In the genomic region with DNA sequence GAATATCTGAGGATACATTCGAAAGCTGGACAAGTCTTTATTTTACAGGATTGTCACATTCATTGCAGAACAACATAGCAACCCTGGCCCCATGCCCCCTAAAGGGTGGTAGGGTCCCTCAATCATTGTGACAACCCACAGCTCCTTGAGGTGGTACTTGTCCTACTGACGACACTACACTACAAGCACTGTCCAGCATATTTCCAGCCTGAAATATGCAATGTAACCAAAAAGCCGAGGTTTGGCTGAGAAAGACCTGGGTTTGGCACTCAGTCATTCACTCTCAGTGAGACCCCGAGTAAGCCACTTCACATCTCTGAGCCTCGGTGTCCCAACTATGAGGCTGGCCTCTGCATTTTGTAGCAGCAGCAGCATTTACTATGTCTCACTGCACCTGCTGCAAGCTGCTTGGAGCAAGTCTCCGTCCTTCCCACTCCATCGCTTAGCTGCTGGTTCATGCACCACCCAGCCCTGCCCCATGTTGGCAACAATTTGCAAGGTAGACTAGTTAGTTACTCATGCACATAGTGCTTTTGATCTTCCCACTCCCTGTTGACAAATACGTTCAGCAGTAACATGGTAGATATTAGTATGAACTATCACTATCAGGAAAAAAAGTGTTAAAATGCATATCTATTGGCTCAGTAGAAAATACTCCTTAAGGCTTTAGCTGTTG, we compare ENCODE assay signal across 30 cellular contexts. TPM values are rescaled to one million over a fixed set of nuclear protein-coding genes. Genes with fewer than 3 reads are reported as not detected.
DNase-seq lines count a peak whose midpoint lies in the region; ATAC-seq, FAIRE-seq and TF ChIP-seq lines count a peak whose summit lies in the region.
"Had no signal": no experiment of that assay in that cellular context is flagged by ENCODE, and none has a peak within 500 bp of the region (broad histone marks: within the 10 kb centered on the region; RNA-seq: fewer than 3 reads in every experiment).

No MANE protein-coding gene starts in this region.

- no peaks in the 10 kb centered on the region for H3K79me2 ChIP-seq in OCI-LY7 (ENCODE audit: insufficient read depth, low read depth, low read length)
- H3K79me2 ChIP-seq: hepatocyte had no signal

- ATAC-seq in left colon (peak; percentile 47), left cardiac atrium (no peak)
- ATAC-seq: activated naive CD4-positive, alpha-beta T cell treated with anti-CD3 and anti-CD28 coated beads, Interleukin-2, amount 50 U/mL, for 72 hours; CD8-positive, alpha-beta T cell; gastroesophageal sphincter; left lung; pancreas; stimulated activated naive CD8-positive, alpha-beta T cell treated with anti-CD3 and anti-CD28 coated beads, Interleukin-15, amount 100 ng/mL, for 72 hours had no signal

- H3K4me3 ChIP-seq in OCI-LY7 (ENCODE audit: low read depth, low read length, poor library complexity, severe bottlenecking), result peak overlapping the region; percentile 10
- H3K4me3 ChIP-seq: gastroesophageal sphincter, hepatocyte, left lung, neural progenitor cell, pancreas, thyroid gland had no signal

- in situ Hi-C loops in ACHN (cut with HindIII; ENCODE audit: low pct_ligation_motif_present, low pct_unique_long_range_greater_than_20kb, low sequenced_read_pairs), result no loop called here

- TF ChIP-seq CTCF in OCI-LY7 (conservative IDR thresholded peaks at IDR 0.05; ENCODE audit: low read length), result peak; percentile 25; the same call in 1 of the 2 replicates

- no peak for TF ChIP-seq POLR2A in GM12891 (IDR thresholded peaks at IDR 0.05; ENCODE audit: low read depth, low read length)

- no peaks in the 10 kb centered on the region for H3K9me2 ChIP-seq in OCI-LY7 (ENCODE audit: insufficient read depth, low read length)

- H3K27ac ChIP-seq in OCI-LY7 (ENCODE audit: low read depth, low read length, poor library complexity, severe bottlenecking), result peak overlapping the region; percentile 13
- H3K27ac ChIP-seq: gastroesophageal sphincter, hepatocyte, left lung, neural progenitor cell, pancreas, thyroid gland, VCaP had no signal

- peak overlapping the region; percentile 59; the same call in 1 of the 2 replicates for H2AFZ ChIP-seq in OCI-LY7 (ENCODE audit: low read length)
- H2AFZ ChIP-seq: hepatocyte, neural progenitor cell had no signal

- BruUV-seq in OCI-LY7 (replicated peaks; lab: Mats Ljungman, UMichigan), result no TSS peak

- DNase-seq in ACHN, result peak; percentile 41
- DNase-seq in GM12891 (ENCODE audit: insufficient read length, low spot score), result no peak
- peak; percentile 64 for DNase-seq in OCI-LY7 (ENCODE audit: low spot score)
- no peak for DNase-seq in left colon
- no peak for DNase-seq in NCI-H1105 treated with DMSO at 0.1 percent for 48 hours (lab: John Stamatoyannopoulos, UW)
- no peak for DNase-seq in NCI-H1092 treated with DMSO at 0.1 percent for 48 hours (lab: John Stamatoyannopoulos, UW)
- no peak for DNase-seq in left cardiac atrium
- DNase-seq in NCI-H128 (lab: John Stamatoyannopoulos, UW; ENCODE audit: unreplicated experiment), result no peak
- DNase-seq: activated CD4-positive, alpha-beta T cell treated with anti-CD3 and anti-CD28 coated beads for 4 hours; activated CD8-positive, alpha-beta memory T cell treated with anti-CD3 and anti-CD28 coated beads for 24 hours; activated T-cell treated with anti-CD3 and anti-CD28 coated beads for 4 hours; CD8-positive, alpha-beta T cell; left lung; mesenchymal stem cell; NCI-H1417; NCI-H2029 treated with DMSO at 0.1 percent for 48 hours; NCI-H524 treated with DMSO at 0.1 percent for 48 hours; pancreas; SHP77 treated with DMSO at 0.1 percent for 48 hours; stimulated activated CD4-positive, alpha-beta T cell treated with anti-CD3 and anti-CD28 coated beads, Interleukin-1b, Interleukin-23, amount 100 ng/mL, for 48 hours; stimulated activated naive CD8-positive, alpha-beta T cell treated with anti-CD3 and anti-CD28 coated beads, Interleukin-15, amount 100 ng/mL, for 72 hours; T-helper 9 cell had no signal

- H3K4me1 ChIP-seq in OCI-LY7 (ENCODE audit: insufficient read depth, low read length, poor library complexity, severe bottlenecking), result peaks cover 65% of the 10 kb centered on the region
- H3K4me1 ChIP-seq: gastroesophageal sphincter, left lung had no signal

- peak; percentile 85 for FAIRE-seq in GM12891 (lab: Jason Lieb, UNC)
- FAIRE-seq: endothelial cell of umbilical vein, GM12892, pancreas had no signal

- H3K36me3 ChIP-seq in OCI-LY7 (ENCODE audit: insufficient read depth, low read length), result no peaks in the 10 kb centered on the region
- H3K36me3 ChIP-seq: gastroesophageal sphincter, left lung, neural progenitor cell, pancreas, thyroid gland had no signal

- CTCF ChIA-PET in OCI-LY7 (lab: Charles Lee; ENCODE audit: unreplicated experiment), result interaction anchor here (0.5 to 0.9 kb wide), 2 partner anchors 48 to 114 kb away, joined by 3 to 5 read pairs; no protein-coding TSS in a partner anchor

- POLR2A ChIA-PET in OCI-LY7 (lab: Charles Lee), result interaction anchor here (0.6 to 1.4 kb wide), 4 partner anchors 27 to 359 kb away, joined by 3 to 4 read pairs (median 3); no protein-coding TSS in a partner anchor

- no peaks in the 10 kb centered on the region for H4K20me1 ChIP-seq in OCI-LY7 (ENCODE audit: insufficient read depth, low read length)

- intact Hi-C loops in OCI-LY7 (cut with micrococcal nuclease; ENCODE audit: unreplicated experiment) (no loop called here), left colon (cut with DNase I, micrococcal nuclease) (no loop called here), left cardiac atrium (cut with DNase I) (no loop called here)

- H3K4me2 ChIP-seq in OCI-LY7 (ENCODE audit: low read length), result peak overlapping the region; percentile 57
- H3K4me2 ChIP-seq: hepatocyte, neural progenitor cell had no signal

- H3K9me3 ChIP-seq in OCI-LY7 (ENCODE audit: low read length), result no peaks in the 10 kb centered on the region
- H3K9me3 ChIP-seq: gastroesophageal sphincter, left lung, pancreas, thyroid gland had no signal

TF ChIP-seq in GM12891, 5 proteins besides CTCF, POLR2A, EP300 and RAD21:
- TF ChIP-seq PAX5 (IDR thresholded peaks at IDR 0.05; ENCODE audit: insufficient read depth, low read length, severe bottlenecking) (no peak), SPI1 (IDR thresholded peaks at IDR 0.05; ENCODE audit: low read depth, low read length) (no peak), TAF1 (IDR thresholded peaks at IDR 0.05; ENCODE audit: low read depth, low read length) (no peak), POU2F2 (IDR thresholded peaks at IDR 0.05; ENCODE audit: low read depth, low read length) (no peak), POLR2AphosphoS5 (IDR thresholded peaks at IDR 0.05; ENCODE audit: low read depth, low read length) (no peak)

RNA-seq across cellular contexts. Expression of gene TNPO3, which starts 43.6 kb away (rescaled TPM):
- polyA plus RNA-seq in GM12891 (2012; ENCODE audit: low read depth, missing spikeins), result 42.7 TPM
- total RNA-seq in OCI-LY7 (2014; rRNA removed; shearing (Covaris generic)), result 51.4 and 55.1 TPM in 2 replicates
- total RNA-seq in OCI-LY7 (2022) (70.6 and 71.7 TPM in 2 replicates), left colon (10 to 100 TPM; 35.2 to 36.4 TPM), left cardiac atrium (10 to 100 TPM; 23.9 to 28.0 TPM)

RNA-seq across cellular contexts. Expression of gene TSPAN33, which starts 46.0 kb away (rescaled TPM):
- 224 TPM for polyA plus RNA-seq in GM12891 (2012; ENCODE audit: low read depth, missing spikeins)
- 11.5 and 14.6 TPM in 2 replicates for total RNA-seq in OCI-LY7 (2014; rRNA removed; shearing (Covaris generic))
- total RNA-seq in OCI-LY7 (2022) (37.8 and 44.8 TPM in 2 replicates), left colon (1 to 10 TPM; 4.8 to 7.5 TPM), left cardiac atrium (10 to 100 TPM; 10.9 to 12.3 TPM)
- total RNA-seq: endothelial cell of umbilical vein had no signal

Comparison
In these comparisons a context has a peak if more than half of its experiments do, and no peak if none do; other contexts are left out.
1. DNase-seq: peak in ACHN (single experiment) and OCI-LY7 (single experiment); none in GM12891 (single experiment), left colon (0 of 2), NCI-H1105 treated with DMSO at 0.1 percent for 48 hours (single experiment), NCI-H1092 treated with DMSO at 0.1 percent for 48 hours (single experiment), left cardiac atrium (single experiment) and NCI-H128 (single experiment).